1 cellular context compared by ENCODE assay signal in genomic region chr11:95544095-95544795, GRCh38.
TF ChIP-seq lines count a peak whose summit lies in the region.

No MANE protein-coding gene starts in this region.

TF ChIP-seq in GM23338, 12 proteins besides CTCF, POLR2A, EP300 and RAD21 (continued from another document):
- TF ChIP-seq ZNF462 (CRISPR knock-in tag; IDR thresholded peaks at IDR 0.05) (no peak), JUNB (IDR thresholded peaks at IDR 0.05; ENCODE audit: unreplicated experiment) (no peak), ZNF331 (CRISPR knock-in tag; IDR thresholded peaks at IDR 0.05; ENCODE audit: low read depth) (no peak)
